Comparison of ENCODE assay signal across 31 cellular contexts in genomic region chr9:69500925-69501324, GRCh38.
"Had no signal": no experiment of that assay in that cellular context is flagged by ENCODE, and none has a peak within 500 bp of the region (broad histone marks: within the 10 kb centered on the region; RNA-seq: fewer than 3 reads in every experiment).

No MANE protein-coding gene starts in this region.

- H3K4me1 Mint-ChIP-seq: activated naive CD4-positive, alpha-beta T cell treated with anti-CD3 and anti-CD28 coated beads, Interleukin-2, amount 50 U/mL, for 24 hours; central memory CD8-positive, alpha-beta T cell; immature natural killer cell; naive thymus-derived CD8-positive, alpha-beta T cell had no signal

- DNase-seq: activated CD4-positive, alpha-beta memory T cell treated with anti-CD3 and anti-CD28 coated beads for 36 hours; activated CD4-positive, alpha-beta T cell treated with anti-CD3 and anti-CD28 coated beads for 48 hours; activated CD8-positive, alpha-beta memory T cell treated with anti-CD3 and anti-CD28 coated beads, Interleukin-2, amount 50 U/mL, for 4 hours; activated gamma-delta T cell treated with Interleukin-2 at 50 U/mL for 16 hours; activated naive CD8-positive, alpha-beta T cell treated with anti-CD3 and anti-CD28 coated beads, Interleukin-2, amount 50 U/mL, for 24 hours; activated T-cell treated with anti-CD3 and anti-CD28 coated beads, Interleukin-2, amount 50 U/mL, for 1 hour; amygdala; foreskin keratinocyte; heart left ventricle; hypothalamus; immature natural killer cell; kidney; left colon; lower lobe of right lung; mesenchymal stem cell; naive thymus-derived CD8-positive, alpha-beta T cell; occipital lobe; right cardiac atrium; spleen; stimulated activated CD4-positive, alpha-beta T cell treated with anti-CD3 and anti-CD28 coated beads, Interleukin-2, amount 100 ng/mL, for 48 hours; stimulated activated naive CD4-positive, alpha-beta T cell treated with Interleukin-2 at 50 U/mL for 16 hours; testis; trophoblast cell; uterus had no signal

- H3K36me3 Mint-ChIP-seq: activated CD4-positive, alpha-beta memory T cell treated with anti-CD3 and anti-CD28 coated beads for 36 hours; activated naive CD4-positive, alpha-beta T cell treated with anti-CD3 and anti-CD28 coated beads, Interleukin-2, amount 50 U/mL, for 24 hours; immature natural killer cell; naive thymus-derived CD8-positive, alpha-beta T cell; neural progenitor cell had no signal

- H3K4me1 ChIP-seq: esophagus muscularis mucosa, heart left ventricle, lower lobe of right lung, parathyroid adenoma, spleen, testis, uterus had no signal

- H3K27ac Mint-ChIP-seq: activated CD4-positive, alpha-beta memory T cell treated with anti-CD3 and anti-CD28 coated beads for 36 hours; activated naive CD4-positive, alpha-beta T cell treated with anti-CD3 and anti-CD28 coated beads, Interleukin-2, amount 50 U/mL, for 24 hours; activated naive CD8-positive, alpha-beta T cell treated with anti-CD3 and anti-CD28 coated beads, Interleukin-2, amount 50 U/mL, for 24 hours; dendritic cell treated with granulocyte-macrophage colony-stimulating factor and Interleukin-4, amounts not matched to agents 40 ng/mL and 50 ng/mL, for 4 days; endodermal cell; immature natural killer cell; naive thymus-derived CD8-positive, alpha-beta T cell; neural progenitor cell had no signal

- H3K27me3 ChIP-seq: esophagus muscularis mucosa, foreskin keratinocyte, heart left ventricle, neural progenitor cell, spleen, testis, uterus had no signal

- H3K9me3 Mint-ChIP-seq: activated CD4-positive, alpha-beta memory T cell treated with anti-CD3 and anti-CD28 coated beads for 36 hours; activated naive CD4-positive, alpha-beta T cell treated with anti-CD3 and anti-CD28 coated beads, Interleukin-2, amount 50 U/mL, for 24 hours; activated naive CD8-positive, alpha-beta T cell treated with anti-CD3 and anti-CD28 coated beads, Interleukin-2, amount 50 U/mL, for 24 hours; central memory CD8-positive, alpha-beta T cell; dendritic cell treated with granulocyte-macrophage colony-stimulating factor and Interleukin-4, amounts not matched to agents 40 ng/mL and 50 ng/mL, for 4 days; immature natural killer cell had no signal

- H3K36me3 ChIP-seq: esophagus muscularis mucosa, heart left ventricle, lower lobe of right lung, neural progenitor cell, spleen, uterus had no signal

- H3K9me3 ChIP-seq: esophagus muscularis mucosa, heart left ventricle, lower lobe of right lung, spleen, testis, uterus had no signal

- H3K4me3 ChIP-seq: esophagus muscularis mucosa, heart left ventricle, lower lobe of right lung, neural progenitor cell, spleen, testis, uterus had no signal

- H3K27me3 Mint-ChIP-seq: activated CD4-positive, alpha-beta memory T cell treated with anti-CD3 and anti-CD28 coated beads for 36 hours; activated naive CD4-positive, alpha-beta T cell treated with anti-CD3 and anti-CD28 coated beads, Interleukin-2, amount 50 U/mL, for 24 hours; activated naive CD8-positive, alpha-beta T cell treated with anti-CD3 and anti-CD28 coated beads, Interleukin-2, amount 50 U/mL, for 24 hours; dendritic cell treated with granulocyte-macrophage colony-stimulating factor and Interleukin-4, amounts not matched to agents 40 ng/mL and 50 ng/mL, for 4 days had no signal

- H3K4me3 Mint-ChIP-seq: activated CD4-positive, alpha-beta memory T cell treated with anti-CD3 and anti-CD28 coated beads for 36 hours; activated naive CD4-positive, alpha-beta T cell treated with anti-CD3 and anti-CD28 coated beads, Interleukin-2, amount 50 U/mL, for 24 hours; activated naive CD8-positive, alpha-beta T cell treated with anti-CD3 and anti-CD28 coated beads, Interleukin-2, amount 50 U/mL, for 24 hours; central memory CD8-positive, alpha-beta T cell; dendritic cell treated with granulocyte-macrophage colony-stimulating factor and Interleukin-4, amounts not matched to agents 40 ng/mL and 50 ng/mL, for 4 days; endodermal cell; immature natural killer cell; naive thymus-derived CD8-positive, alpha-beta T cell; neural progenitor cell had no signal

- H3K27ac ChIP-seq: esophagus muscularis mucosa, foreskin keratinocyte, lower lobe of right lung, neural progenitor cell, parathyroid adenoma, spleen, testis, uterus had no signal
